31 cellular contexts compared by ENCODE assay signal in the genomic region with DNA sequence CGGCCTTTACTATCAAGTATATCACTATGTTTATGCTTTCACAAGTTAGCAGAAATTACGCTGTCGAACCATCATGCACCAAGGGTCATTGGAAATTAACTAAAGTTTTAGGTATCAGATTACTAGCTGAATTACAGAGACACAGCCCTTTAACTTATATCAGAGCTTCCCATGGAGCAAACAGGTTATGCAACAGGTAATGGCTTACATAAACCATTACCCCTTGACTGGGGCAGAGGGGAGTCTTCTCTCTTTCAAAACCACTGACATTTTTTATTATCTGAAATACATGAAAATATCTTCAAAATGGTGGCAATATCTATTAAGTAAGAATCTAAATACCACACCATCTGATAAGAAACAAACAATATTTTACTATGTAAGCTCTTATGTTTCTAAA.
"Had no signal": no experiment of that assay in that cellular context is flagged by ENCODE, and none has a peak within 500 bp of the region (broad histone marks: within the 10 kb centered on the region; RNA-seq: fewer than 3 reads in every experiment).

No MANE protein-coding gene starts in this region.

- H3K9me3 ChIP-seq: adrenal gland, ascending aorta, breast epithelium had no signal

- FAIRE-seq: frontal cortex had no signal

- H3K27ac ChIP-seq: adrenal gland, ascending aorta, breast epithelium, cardiac muscle cell, coronary artery, dorsolateral prefrontal cortex, WERI-Rb-1 had no signal

- ATAC-seq: activated CD4-positive, alpha-beta T cell treated with anti-CD3 and anti-CD28 coated beads for 36 hours; activated CD4-positive, CD25-positive, alpha-beta regulatory T cell treated with anti-CD3 and anti-CD28 coated beads, Interleukin-2, amount 50 U/mL, for 24 hours; activated CD8-positive, alpha-beta memory T cell treated with anti-CD3 and anti-CD28 coated beads, Interleukin-2, amount 10 ng/mL, durations not matched to agents 7 days and 5 days; activated CD8-positive, alpha-beta T cell treated with anti-CD3 and anti-CD28 coated beads, Interleukin-2, amount 10 ng/mL, durations not matched to agents 7 days and 5 days; activated naive CD8-positive, alpha-beta T cell treated with anti-CD3 and anti-CD28 coated beads, Interleukin-2, amount 50 U/mL, for 24 hours; esophagus mucosa had no signal

- DNase-seq: activated B cell treated with CpG ODN at 0.5 μM for 24 hours; activated CD4-positive, alpha-beta memory T cell treated with anti-CD3 and anti-CD28 coated beads for 36 hours; activated CD4-positive, alpha-beta T cell treated with anti-CD3 and anti-CD28 coated beads for 36 hours; activated CD4-positive, alpha-beta T cell treated with anti-CD3 and anti-CD28 coated beads, Interleukin-2, amount 10 ng/mL, durations not matched to agents 24 days and 14 days; activated CD8-positive, alpha-beta memory T cell treated with anti-CD3 and anti-CD28 coated beads, Interleukin-2, amount 10 ng/mL, durations not matched to agents 7 days and 5 days; activated CD8-positive, alpha-beta memory T cell treated with anti-CD3 and anti-CD28 coated beads, Interleukin-2, amount 50 U/mL, for 4 hours; activated CD8-positive, alpha-beta T cell treated with anti-CD3 and anti-CD28 coated beads, Interleukin-2, amount 10 ng/mL, durations not matched to agents 7 days and 5 days; activated effector memory CD4-positive, alpha-beta T cell treated with anti-CD3 and anti-CD28 coated beads, Interleukin-2, amount 50 U/mL, for 16 hours; activated naive CD4-positive, alpha-beta T cell treated with anti-CD3 and anti-CD28 coated beads for 36 hours; activated naive CD8-positive, alpha-beta T cell treated with anti-CD3 and anti-CD28 coated beads for 36 hours; activated naive CD8-positive, alpha-beta T cell treated with anti-CD3 and anti-CD28 coated beads, Interleukin-2, amount 50 U/mL, for 24 hours; activated T-cell treated with anti-CD3 and anti-CD28 coated beads, Interleukin-2, amount 50 U/mL, for 1 hour; activated T-cell treated with anti-CD3 and anti-CD28 coated beads, Interleukin-2, amount 50 U/mL, for 48 hours; adrenal gland; central memory CD4-positive, alpha-beta T cell; cerebellar nuclear complex; dorsolateral prefrontal cortex; effector memory CD4-positive, alpha-beta T cell; endodermal cell; foreskin fibroblast; head of caudate nucleus; hippocampal formation; T1000; WERI-Rb-1 had no signal

- H3K4me3 ChIP-seq: adrenal gland, ascending aorta, breast epithelium, cardiac muscle cell, coronary artery, dorsolateral prefrontal cortex had no signal

- H3K36me3 ChIP-seq: adrenal gland, ascending aorta, breast epithelium, cardiac muscle cell, WERI-Rb-1 had no signal

- H3K27me3 ChIP-seq: adrenal gland, ascending aorta, breast epithelium, cardiac muscle cell, dorsolateral prefrontal cortex had no signal

- H3K4me1 ChIP-seq: adrenal gland, ascending aorta, breast epithelium had no signal
